ENCODE assay signal across 18 cellular contexts in genomic region chr7:85046512-85046911, GRCh38.
DNase-seq lines count a peak whose midpoint lies in the region; ATAC-seq and TF ChIP-seq lines count a peak whose summit lies in the region.
"Had no signal": no experiment of that assay in that cellular context is flagged by ENCODE, and none has a peak within 500 bp of the region (broad histone marks: within the 10 kb centered on the region; RNA-seq: fewer than 3 reads in every experiment).

No MANE protein-coding gene starts in this region.

- no peak overlapping the region for H3K27ac ChIP-seq in HEK293 (ENCODE audit: extremely low read depth, low read depth, low read length)

- no peaks in the 10 kb centered on the region for H3K9me3 Mint-ChIP-seq in nephron progenitor cell
- no peaks in the 10 kb centered on the region for H3K9me3 Mint-ChIP-seq in activated CD4-positive, alpha-beta memory T cell treated with anti-CD3 and anti-CD28 coated beads, Interleukin-2, amount 10 ng/mL, durations not matched to agents 7 days and 5 days
- H3K9me3 Mint-ChIP-seq: HFFc6 had no signal

- H3K4me3 ChIP-seq in HEK293 (ENCODE audit: low read depth, low read length) = no peak overlapping the region

- peak overlapping the region; percentile 58 for H3K27ac Mint-ChIP-seq in nephron progenitor cell
- H3K27ac Mint-ChIP-seq in activated CD4-positive, alpha-beta memory T cell treated with anti-CD3 and anti-CD28 coated beads, Interleukin-2, amount 10 ng/mL, durations not matched to agents 7 days and 5 days = no peak overlapping the region
- H3K27ac Mint-ChIP-seq: CD4-positive, alpha-beta memory T cell; HFFc6 had no signal

- H3K9me3 ChIP-seq in HEK293 (ENCODE audit: control insufficient read depth, insufficient read depth, low read depth, low read length) = no peaks in the 10 kb centered on the region

- CTCF ChIA-PET in HEK293 (lab: Yijun Ruan, JAX) = no interaction called here
- CTCF ChIA-PET in activated CD4-positive, alpha-beta memory T cell treated with anti-CD3 and anti-CD28 coated beads, Interleukin-2, amount 10 ng/mL, durations not matched to agents 7 days and 5 days (lab: Charles Lee) = no interaction called here

- POLR2A ChIA-PET in HEK293 (lab: Yijun Ruan, JAX) = no interaction called here
- POLR2A ChIA-PET in activated CD4-positive, alpha-beta memory T cell treated with anti-CD3 and anti-CD28 coated beads, Interleukin-2, amount 10 ng/mL, durations not matched to agents 7 days and 5 days (lab: Charles Lee) = no interaction called here

- ATAC-seq in HG03039 (IDR thresholded peaks at IDR 0.05; ENCODE audit: unreplicated experiment) = no peak

- H3K4me1 Mint-ChIP-seq in nephron progenitor cell = peaks cover 71% of the 10 kb centered on the region
- H3K4me1 Mint-ChIP-seq in activated CD4-positive, alpha-beta memory T cell treated with anti-CD3 and anti-CD28 coated beads, Interleukin-2, amount 10 ng/mL, durations not matched to agents 7 days and 5 days = no peaks in the 10 kb centered on the region
- H3K4me1 Mint-ChIP-seq: CD4-positive, alpha-beta memory T cell had no signal

- no peaks in the 10 kb centered on the region for H3K36me3 ChIP-seq in HEK293 (ENCODE audit: control insufficient read depth in 2 of 2, insufficient read depth in 1 of 2, low read length in 2 of 2)

- H3K36me3 Mint-ChIP-seq in nephron progenitor cell (ENCODE audit: low read depth) = peaks cover 19% of the 10 kb centered on the region
- no peaks in the 10 kb centered on the region for H3K36me3 Mint-ChIP-seq in activated CD4-positive, alpha-beta memory T cell treated with anti-CD3 and anti-CD28 coated beads, Interleukin-2, amount 10 ng/mL, durations not matched to agents 7 days and 5 days (ENCODE audit: low read depth)
- H3K36me3 Mint-ChIP-seq: CD4-positive, alpha-beta memory T cell had no signal

- H3K27me3 Mint-ChIP-seq in nephron progenitor cell (ENCODE audit: low read depth, poor library complexity) = no peaks in the 10 kb centered on the region
- H3K27me3 Mint-ChIP-seq in activated CD4-positive, alpha-beta memory T cell treated with anti-CD3 and anti-CD28 coated beads, Interleukin-2, amount 10 ng/mL, durations not matched to agents 7 days and 5 days = no peaks in the 10 kb centered on the region
- H3K27me3 Mint-ChIP-seq: CD4-positive, alpha-beta memory T cell had no signal

- DNase-seq in NCI-H82 (lab: John Stamatoyannopoulos, UW) (peak; percentile 40), NCI-H82 treated with DMSO at 0.1 percent for 48 hours (lab: John Stamatoyannopoulos, UW; ENCODE audit: unreplicated experiment) (no peak), NCI-H460 (ENCODE audit: extremely low read depth, low read depth) (peak; percentile 43), nephron progenitor cell (no peak), retina (no peak)
- DNase-seq in activated CD4-positive, alpha-beta memory T cell treated with anti-CD3 and anti-CD28 coated beads, Interleukin-2, amount 10 ng/mL, durations not matched to agents 7 days and 5 days = no peak
- DNase-seq: C1 segment of cervical spinal cord; Calu3; CD4-positive, alpha-beta memory T cell; COR-L47; DMS53; DMS79 treated with DMSO at 0.1 percent for 48 hours; GF-D8; H7; HCEC 1CT; HFFc6 had no signal

- H3K4me1 ChIP-seq in HEK293 (ENCODE audit: control insufficient read depth, insufficient read depth, low read length) = peaks cover 14% of the 10 kb centered on the region

- TF ChIP-seq CTCF in HEK293 (tag by site-specific recombination; IDR thresholded peaks at IDR 0.05) (no peak), nephron progenitor cell (IDR thresholded peaks at IDR 0.05) (no peak)

- peak overlapping the region; percentile 46 for H3K4me3 Mint-ChIP-seq in nephron progenitor cell
- no peak overlapping the region for H3K4me3 Mint-ChIP-seq in activated CD4-positive, alpha-beta memory T cell treated with anti-CD3 and anti-CD28 coated beads, Interleukin-2, amount 10 ng/mL, durations not matched to agents 7 days and 5 days
- H3K4me3 Mint-ChIP-seq: CD4-positive, alpha-beta memory T cell; HFFc6 had no signal

TF ChIP-seq in HEK293, 187 proteins besides CTCF, POLR2A, EP300 and RAD21:
- TF ChIP-seq, protein P1, sequence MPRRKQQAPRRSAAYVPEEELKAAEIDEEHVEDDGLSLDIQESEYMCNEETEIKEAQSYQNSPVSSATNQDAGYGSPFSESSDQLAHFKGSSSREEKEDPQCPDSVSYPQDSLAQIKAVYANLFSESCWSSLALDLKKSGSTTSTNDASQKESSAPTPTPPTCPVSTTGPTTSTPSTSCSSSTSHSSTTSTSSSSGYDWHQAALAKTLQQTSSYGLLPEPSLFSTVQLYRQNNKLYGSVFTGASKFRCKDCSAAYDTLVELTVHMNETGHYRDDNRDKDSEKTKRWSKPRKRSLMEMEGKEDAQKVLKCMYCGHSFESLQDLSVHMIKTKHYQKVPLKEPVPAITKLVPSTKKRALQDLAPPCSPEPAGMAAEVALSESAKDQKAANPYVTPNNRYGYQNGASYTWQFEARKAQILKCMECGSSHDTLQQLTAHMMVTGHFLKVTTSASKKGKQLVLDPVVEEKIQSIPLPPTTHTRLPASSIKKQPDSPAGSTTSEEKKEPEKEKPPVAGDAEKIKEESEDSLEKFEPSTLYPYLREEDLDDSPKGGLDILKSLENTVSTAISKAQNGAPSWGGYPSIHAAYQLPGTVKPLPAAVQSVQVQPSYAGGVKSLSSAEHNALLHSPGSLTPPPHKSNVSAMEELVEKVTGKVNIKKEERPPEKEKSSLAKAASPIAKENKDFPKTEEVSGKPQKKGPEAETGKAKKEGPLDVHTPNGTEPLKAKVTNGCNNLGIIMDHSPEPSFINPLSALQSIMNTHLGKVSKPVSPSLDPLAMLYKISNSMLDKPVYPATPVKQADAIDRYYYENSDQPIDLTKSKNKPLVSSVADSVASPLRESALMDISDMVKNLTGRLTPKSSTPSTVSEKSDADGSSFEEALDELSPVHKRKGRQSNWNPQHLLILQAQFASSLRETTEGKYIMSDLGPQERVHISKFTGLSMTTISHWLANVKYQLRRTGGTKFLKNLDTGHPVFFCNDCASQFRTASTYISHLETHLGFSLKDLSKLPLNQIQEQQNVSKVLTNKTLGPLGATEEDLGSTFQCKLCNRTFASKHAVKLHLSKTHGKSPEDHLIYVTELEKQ (tag by site-specific recombination; IDR thresholded peaks at IDR 0.05; ENCODE audit: borderline replicate concordance) = no peak
- TF ChIP-seq KLF10 (tag by site-specific recombination; IDR thresholded peaks at IDR 0.05) (no peak), ZBTB8A (tag by site-specific recombination; IDR thresholded peaks at IDR 0.05) (peak; percentile 53), ZNF223 (tag by site-specific recombination; IDR thresholded peaks at IDR 0.05) (no peak), ZNF280C (tag by site-specific recombination; IDR thresholded peaks at IDR 0.05) (no peak), SP3 (tag by site-specific recombination; IDR thresholded peaks at IDR 0.05) (no peak), YY2 (tag by site-specific recombination; IDR thresholded peaks at IDR 0.05) (no peak)

Comparison
In these comparisons a context has a peak if more than half of its experiments do, and no peak if none do; other contexts are left out.
1. DNase-seq: peak in NCI-H82 (single experiment) and NCI-H460 (single experiment); none in NCI-H82 treated with DMSO at 0.1 percent for 48 hours (single experiment), nephron progenitor cell (single experiment), retina (single experiment) and activated CD4-positive, alpha-beta memory T cell treated with anti-CD3 and anti-CD28 coated beads, Interleukin-2, amount 10 ng/mL, durations not matched to agents 7 days and 5 days (single experiment).